ENCODE assay signal across 1 cellular context in genomic region chr1:220750126-220750525, GRCh38.
TF ChIP-seq lines count a peak whose summit lies in the region.

No MANE protein-coding gene starts in this region.

TF ChIP-seq in HepG2, 621 proteins besides CTCF, POLR2A, EP300 and RAD21:
- TF ChIP-seq NAIF1 (CRISPR knock-in tag; IDR thresholded peaks at IDR 0.05; ENCODE audit: borderline replicate concordance) (no peak), SOX6 (IDR thresholded peaks at IDR 0.05) (no peak), SOX6 (CRISPR knock-in tag; IDR thresholded peaks at IDR 0.05) (0 out of 2 replicates have a peak, but pooled peaks have one; percentile 16)
